1 cellular context compared by ENCODE assay signal in the genomic region with DNA sequence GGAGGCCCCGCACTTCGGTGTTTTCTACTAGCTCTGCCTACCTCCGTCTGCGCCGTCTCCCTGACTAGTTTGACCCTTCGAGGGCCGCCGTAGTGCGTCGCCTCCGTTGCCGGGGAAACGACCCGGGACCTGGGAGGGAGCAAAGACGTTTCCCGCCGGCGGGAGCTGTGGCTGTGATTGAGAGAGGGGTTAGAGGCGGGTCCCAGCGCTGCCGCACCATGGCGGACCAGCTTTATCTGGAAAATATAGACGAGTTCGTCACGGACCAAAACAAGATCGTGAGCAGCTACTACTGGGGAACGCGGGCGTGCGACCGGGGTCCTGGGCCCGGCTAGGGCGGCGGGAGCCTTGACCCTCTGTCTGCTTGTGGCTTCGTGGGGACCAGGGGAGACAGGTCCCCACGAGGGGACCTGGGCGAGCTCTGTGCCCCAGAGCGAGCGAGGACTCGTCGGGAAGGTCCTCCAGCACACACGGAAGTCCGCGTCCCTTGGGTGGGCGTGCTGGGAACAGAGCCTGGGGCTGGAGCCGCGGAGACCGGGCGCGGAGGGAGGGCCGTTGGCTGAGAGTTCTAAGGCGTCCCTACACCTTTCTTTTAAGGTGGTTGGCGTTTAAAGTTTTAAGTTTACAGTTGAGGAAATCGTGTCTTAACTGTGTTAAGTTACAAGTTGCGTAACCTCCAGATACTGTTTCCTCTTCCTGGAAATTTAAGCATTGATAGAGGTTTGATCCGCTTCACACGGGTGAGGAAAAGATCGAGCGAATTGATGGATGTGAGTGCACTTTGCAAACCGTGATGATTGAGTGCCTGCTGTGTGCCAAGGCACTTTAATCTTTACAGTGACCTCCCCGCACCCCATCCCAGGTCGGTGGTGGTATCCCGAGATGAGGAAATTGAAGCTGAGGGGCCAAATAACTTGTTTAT.
A peak's percentile ranks its signal among the peaks of the same experiment; 100 is the strongest.
TF ChIP-seq lines count a peak whose summit lies in the region.

A gene with protein sequence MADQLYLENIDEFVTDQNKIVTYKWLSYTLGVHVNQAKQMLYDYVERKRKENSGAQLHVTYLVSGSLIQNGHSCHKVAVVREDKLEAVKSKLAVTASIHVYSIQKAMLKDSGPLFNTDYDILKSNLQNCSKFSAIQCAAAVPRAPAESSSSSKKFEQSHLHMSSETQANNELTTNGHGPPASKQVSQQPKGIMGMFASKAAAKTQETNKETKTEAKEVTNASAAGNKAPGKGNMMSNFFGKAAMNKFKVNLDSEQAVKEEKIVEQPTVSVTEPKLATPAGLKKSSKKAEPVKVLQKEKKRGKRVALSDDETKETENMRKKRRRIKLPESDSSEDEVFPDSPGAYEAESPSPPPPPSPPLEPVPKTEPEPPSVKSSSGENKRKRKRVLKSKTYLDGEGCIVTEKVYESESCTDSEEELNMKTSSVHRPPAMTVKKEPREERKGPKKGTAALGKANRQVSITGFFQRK (plus strand): TSS at position 142 of the 922 bp plus-strand sequence. CDS start 77 bp downstream, at position 219.

TF ChIP-seq in GM12878, 131 proteins besides CTCF, POLR2A, EP300 and RAD21 (continued from another document):
- TF ChIP-seq, protein P1, sequence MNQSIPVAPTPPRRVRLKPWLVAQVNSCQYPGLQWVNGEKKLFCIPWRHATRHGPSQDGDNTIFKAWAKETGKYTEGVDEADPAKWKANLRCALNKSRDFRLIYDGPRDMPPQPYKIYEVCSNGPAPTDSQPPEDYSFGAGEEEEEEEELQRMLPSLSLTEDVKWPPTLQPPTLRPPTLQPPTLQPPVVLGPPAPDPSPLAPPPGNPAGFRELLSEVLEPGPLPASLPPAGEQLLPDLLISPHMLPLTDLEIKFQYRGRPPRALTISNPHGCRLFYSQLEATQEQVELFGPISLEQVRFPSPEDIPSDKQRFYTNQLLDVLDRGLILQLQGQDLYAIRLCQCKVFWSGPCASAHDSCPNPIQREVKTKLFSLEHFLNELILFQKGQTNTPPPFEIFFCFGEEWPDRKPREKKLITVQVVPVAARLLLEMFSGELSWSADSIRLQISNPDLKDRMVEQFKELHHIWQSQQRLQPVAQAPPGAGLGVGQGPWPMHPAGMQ (IDR thresholded peaks at IDR 0.05; ENCODE audit: borderline replicate concordance) = no peak
- TF ChIP-seq TBL1XR1 (IDR thresholded peaks at IDR 0.05; ENCODE audit: low read depth, low read length) = no peak; the same call in 1 of the 2 replicates
- no peak for TF ChIP-seq JUNB (IDR thresholded peaks at IDR 0.05)
- TF ChIP-seq CHD4 (IDR thresholded peaks at IDR 0.05) = no peak
- peak; percentile 97 for TF ChIP-seq SIN3A (IDR thresholded peaks at IDR 0.05; ENCODE audit: low read depth, low read length)
- no peak for TF ChIP-seq NFXL1 (IDR thresholded peaks at IDR 0.05; ENCODE audit: borderline replicate concordance)
- no peak for TF ChIP-seq TCF3 (IDR thresholded peaks at IDR 0.05; ENCODE audit: borderline replicate concordance, insufficient read depth, low read depth, low read length)
- no peak for TF ChIP-seq HDAC6 (IDR thresholded peaks at IDR 0.05; ENCODE audit: unreplicated experiment)
- TF ChIP-seq, protein P2, sequence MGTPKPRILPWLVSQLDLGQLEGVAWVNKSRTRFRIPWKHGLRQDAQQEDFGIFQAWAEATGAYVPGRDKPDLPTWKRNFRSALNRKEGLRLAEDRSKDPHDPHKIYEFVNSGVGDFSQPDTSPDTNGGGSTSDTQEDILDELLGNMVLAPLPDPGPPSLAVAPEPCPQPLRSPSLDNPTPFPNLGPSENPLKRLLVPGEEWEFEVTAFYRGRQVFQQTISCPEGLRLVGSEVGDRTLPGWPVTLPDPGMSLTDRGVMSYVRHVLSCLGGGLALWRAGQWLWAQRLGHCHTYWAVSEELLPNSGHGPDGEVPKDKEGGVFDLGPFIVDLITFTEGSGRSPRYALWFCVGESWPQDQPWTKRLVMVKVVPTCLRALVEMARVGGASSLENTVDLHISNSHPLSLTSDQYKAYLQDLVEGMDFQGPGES (IDR thresholded peaks at IDR 0.05) = no peak
- TF ChIP-seq CHD2 (IDR thresholded peaks at IDR 0.05; ENCODE audit: borderline replicate concordance, low read depth, low read length) = peak; percentile 53; the same call in 1 of the 2 replicates
- TF ChIP-seq NFIC (IDR thresholded peaks at IDR 0.05; ENCODE audit: low read depth, low read length) = no peak
- TF ChIP-seq MEF2B (IDR thresholded peaks at IDR 0.05; ENCODE audit: partially characterized antibody, poor library complexity, severe bottlenecking) = no peak
- TF ChIP-seq DPF2 (IDR thresholded peaks at IDR 0.05) = 0 out of 2 replicates have a peak, but pooled peaks have one; percentile 39
- no peak for TF ChIP-seq SRF (IDR thresholded peaks at IDR 0.05; ENCODE audit: low read depth in 2 of 2, low read length in 2 of 2)
- no peak for TF ChIP-seq ZNF274 (IDR thresholded peaks at IDR 0.05; ENCODE audit: insufficient read depth, insufficient read length)
- TF ChIP-seq, protein P3, sequence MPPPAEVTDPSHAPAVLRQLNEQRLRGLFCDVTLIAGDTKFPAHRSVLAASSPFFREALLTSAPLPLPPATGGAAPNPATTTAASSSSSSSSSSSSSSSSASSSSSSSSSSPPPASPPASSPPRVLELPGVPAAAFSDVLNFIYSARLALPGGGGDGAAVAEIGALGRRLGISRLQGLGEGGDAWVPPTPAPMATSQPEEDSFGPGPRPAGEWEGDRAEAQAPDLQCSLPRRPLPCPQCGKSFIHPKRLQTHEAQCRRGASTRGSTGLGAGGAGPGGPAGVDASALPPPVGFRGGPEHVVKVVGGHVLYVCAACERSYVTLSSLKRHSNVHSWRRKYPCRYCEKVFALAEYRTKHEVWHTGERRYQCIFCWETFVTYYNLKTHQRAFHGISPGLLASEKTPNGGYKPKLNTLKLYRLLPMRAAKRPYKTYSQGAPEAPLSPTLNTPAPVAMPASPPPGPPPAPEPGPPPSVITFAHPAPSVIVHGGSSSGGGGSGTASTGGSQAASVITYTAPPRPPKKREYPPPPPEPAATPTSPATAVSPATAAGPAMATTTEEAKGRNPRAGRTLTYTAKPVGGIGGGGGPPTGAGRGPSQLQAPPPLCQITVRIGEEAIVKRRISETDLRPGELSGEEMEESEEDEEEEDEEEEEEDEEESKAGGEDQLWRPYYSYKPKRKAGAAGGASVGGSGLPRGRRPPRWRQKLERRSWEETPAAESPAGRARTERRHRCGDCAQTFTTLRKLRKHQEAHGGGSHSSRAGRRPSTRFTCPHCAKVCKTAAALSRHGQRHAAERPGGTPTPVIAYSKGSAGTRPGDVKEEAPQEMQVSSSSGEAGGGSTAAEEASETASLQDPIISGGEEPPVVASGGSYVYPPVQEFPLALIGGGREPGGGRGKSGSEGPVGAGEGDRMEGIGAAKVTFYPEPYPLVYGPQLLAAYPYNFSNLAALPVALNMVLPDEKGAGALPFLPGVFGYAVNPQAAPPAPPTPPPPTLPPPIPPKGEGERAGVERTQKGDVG (CRISPR knock-in tag; IDR thresholded peaks at IDR 0.05) = no peak
- peak; percentile 95 for TF ChIP-seq NR2C1 (IDR thresholded peaks at IDR 0.05)
- TF ChIP-seq MEF2A (IDR thresholded peaks at IDR 0.05; ENCODE audit: insufficient read depth, low read depth, low read length) = no peak
- TF ChIP-seq RBBP5 (conservative IDR thresholded peaks at IDR 0.05) = no peak
- TF ChIP-seq EED (IDR thresholded peaks at IDR 0.05; ENCODE audit: low read depth) = no peak
- TF ChIP-seq BRCA1 (IDR thresholded peaks at IDR 0.05; ENCODE audit: low read depth, low read length) = no peak
- no peak for TF ChIP-seq BCL11A (IDR thresholded peaks at IDR 0.05; ENCODE audit: low read depth, low read length)
- TF ChIP-seq IRF4 (IDR thresholded peaks at IDR 0.05; ENCODE audit: low read depth, low read length) = peak; percentile 60; the same call in 1 of the 2 replicates
- no peak for TF ChIP-seq CBX3 (IDR thresholded peaks at IDR 0.05; ENCODE audit: borderline replicate concordance, low read depth)
- 0 out of 4 replicates have a peak, but pooled peaks of 1 of the 2 experiments have one; percentile 30 for TF ChIP-seq IKZF2 (IDR thresholded peaks at IDR 0.05)
- no peak for TF ChIP-seq TCF7 (IDR thresholded peaks at IDR 0.05; ENCODE audit: borderline replicate concordance)
- peak; percentile 97 for TF ChIP-seq BMI1 (IDR thresholded peaks at IDR 0.05; ENCODE audit: borderline replicate concordance)
- no peak; the same call in none of the 2 replicates for TF ChIP-seq GATAD2B (conservative IDR thresholded peaks at IDR 0.05; ENCODE audit: low read depth)
- TF ChIP-seq, protein P4, sequence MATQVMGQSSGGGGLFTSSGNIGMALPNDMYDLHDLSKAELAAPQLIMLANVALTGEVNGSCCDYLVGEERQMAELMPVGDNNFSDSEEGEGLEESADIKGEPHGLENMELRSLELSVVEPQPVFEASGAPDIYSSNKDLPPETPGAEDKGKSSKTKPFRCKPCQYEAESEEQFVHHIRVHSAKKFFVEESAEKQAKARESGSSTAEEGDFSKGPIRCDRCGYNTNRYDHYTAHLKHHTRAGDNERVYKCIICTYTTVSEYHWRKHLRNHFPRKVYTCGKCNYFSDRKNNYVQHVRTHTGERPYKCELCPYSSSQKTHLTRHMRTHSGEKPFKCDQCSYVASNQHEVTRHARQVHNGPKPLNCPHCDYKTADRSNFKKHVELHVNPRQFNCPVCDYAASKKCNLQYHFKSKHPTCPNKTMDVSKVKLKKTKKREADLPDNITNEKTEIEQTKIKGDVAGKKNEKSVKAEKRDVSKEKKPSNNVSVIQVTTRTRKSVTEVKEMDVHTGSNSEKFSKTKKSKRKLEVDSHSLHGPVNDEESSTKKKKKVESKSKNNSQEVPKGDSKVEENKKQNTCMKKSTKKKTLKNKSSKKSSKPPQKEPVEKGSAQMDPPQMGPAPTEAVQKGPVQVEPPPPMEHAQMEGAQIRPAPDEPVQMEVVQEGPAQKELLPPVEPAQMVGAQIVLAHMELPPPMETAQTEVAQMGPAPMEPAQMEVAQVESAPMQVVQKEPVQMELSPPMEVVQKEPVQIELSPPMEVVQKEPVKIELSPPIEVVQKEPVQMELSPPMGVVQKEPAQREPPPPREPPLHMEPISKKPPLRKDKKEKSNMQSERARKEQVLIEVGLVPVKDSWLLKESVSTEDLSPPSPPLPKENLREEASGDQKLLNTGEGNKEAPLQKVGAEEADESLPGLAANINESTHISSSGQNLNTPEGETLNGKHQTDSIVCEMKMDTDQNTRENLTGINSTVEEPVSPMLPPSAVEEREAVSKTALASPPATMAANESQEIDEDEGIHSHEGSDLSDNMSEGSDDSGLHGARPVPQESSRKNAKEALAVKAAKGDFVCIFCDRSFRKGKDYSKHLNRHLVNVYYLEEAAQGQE (IDR thresholded peaks at IDR 0.05; ENCODE audit: low read depth, low read length) = 0 out of 2 replicates have a peak, but pooled peaks have one; percentile 19
- no peak for TF ChIP-seq SMARCA5 (IDR thresholded peaks at IDR 0.05)
- TF ChIP-seq, protein P5, sequence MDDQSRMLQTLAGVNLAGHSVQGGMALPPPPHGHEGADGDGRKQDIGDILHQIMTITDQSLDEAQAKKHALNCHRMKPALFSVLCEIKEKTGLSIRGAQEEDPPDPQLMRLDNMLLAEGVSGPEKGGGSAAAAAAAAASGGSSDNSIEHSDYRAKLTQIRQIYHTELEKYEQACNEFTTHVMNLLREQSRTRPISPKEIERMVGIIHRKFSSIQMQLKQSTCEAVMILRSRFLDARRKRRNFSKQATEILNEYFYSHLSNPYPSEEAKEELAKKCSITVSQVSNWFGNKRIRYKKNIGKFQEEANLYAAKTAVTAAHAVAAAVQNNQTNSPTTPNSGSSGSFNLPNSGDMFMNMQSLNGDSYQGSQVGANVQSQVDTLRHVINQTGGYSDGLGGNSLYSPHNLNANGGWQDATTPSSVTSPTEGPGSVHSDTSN (IDR thresholded peaks at IDR 0.05; ENCODE audit: insufficient replicate concordance, low read depth, low read length) = no peak
TF ChIP-seq in GM12878: peak in this region for 39.
